Comparison of ENCODE assay signal across 14 cellular contexts in the genomic region with DNA sequence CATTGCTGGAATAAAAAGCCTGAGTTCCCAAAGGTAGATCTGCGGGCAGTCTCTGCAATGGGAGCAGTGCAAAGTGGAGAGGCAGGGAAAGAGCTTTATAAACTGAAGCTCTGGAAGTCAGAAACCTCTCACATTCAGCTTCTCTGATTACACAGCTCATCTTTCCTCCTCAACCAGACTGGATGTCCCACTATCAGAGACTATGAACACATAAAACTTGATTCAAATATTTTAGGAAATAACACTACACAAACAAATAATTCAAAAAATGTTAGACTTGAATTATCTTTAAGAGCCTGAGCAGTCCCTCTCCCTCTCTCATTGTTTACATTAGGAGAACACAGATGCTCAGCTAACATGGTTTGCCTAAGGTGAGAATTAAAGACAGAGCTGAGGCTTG.
DNase-seq lines count a peak whose midpoint lies in the region; ATAC-seq and TF ChIP-seq lines count a peak whose summit lies in the region.
"Had no signal": no experiment of that assay in that cellular context is flagged by ENCODE, and none has a peak within 500 bp of the region (broad histone marks: within the 10 kb centered on the region; RNA-seq: fewer than 3 reads in every experiment).

No MANE protein-coding gene starts in this region.

- intact Hi-C loops in Panc1 (cut with micrococcal nuclease; ENCODE audit: unreplicated experiment) = no loop called here

- in situ Hi-C loops in Panc1 (cut with HindIII; ENCODE audit: low pct_unique_long_range_greater_than_20kb, low sequenced_read_pairs) = no loop called here

- peak overlapping the region; percentile 21 for H3K4me2 ChIP-seq in fibroblast of lung (ENCODE audit: extremely low read depth, insufficient read depth, low read length)
- peak overlapping the region; percentile 58 for H3K4me2 ChIP-seq in skeletal muscle satellite cell (ENCODE audit: low read length)

- peak; percentile 3 for DNase-seq in NCI-H345 (lab: John Stamatoyannopoulos, UW)
- no peak for DNase-seq in NCI-H345 treated with DMSO at 0.1 percent for 48 hours (lab: John Stamatoyannopoulos, UW; ENCODE audit: unreplicated experiment)
- no peak for DNase-seq in Panc1 (ENCODE audit: low read depth, low spot score)
- DNase-seq in fibroblast of lung (ENCODE audit: low read depth in 2 of 2) = peak; percentile 34 to 36
- no peak for DNase-seq in LoVo (ENCODE audit: low spot score)
- DNase-seq in globus pallidus (ENCODE audit: low spot score) = no peak
- no peak for DNase-seq in effector CD8-positive, alpha-beta T cell (lab: John Stamatoyannopoulos, UW)
- DNase-seq: activated CD4-positive, CD25-positive, alpha-beta regulatory T cell treated with anti-CD3 and anti-CD28 coated beads, Interleukin-2, amount 50 U/mL, for 72 hours; activated gamma-delta T cell treated with Interleukin-2 at 50 U/mL for 16 hours; NCI-H187 treated with DMSO at 0.1 percent for 48 hours; SIG-M5; stimulated activated CD4-positive, alpha-beta T cell treated with anti-CD3 and anti-CD28 coated beads, Interleukin-2, amount 100 ng/mL, for 48 hours had no signal

- TF ChIP-seq CTCF in Panc1 (IDR thresholded peaks at IDR 0.05) (no peak), fibroblast of lung (conservative IDR thresholded peaks at IDR 0.05 in 1 of 2, IDR thresholded peaks at IDR 0.05 in 1 of 2; ENCODE audit: low read depth in 1 of 2, low read length in 2 of 2) (no peak)

- H3K9ac ChIP-seq in fibroblast of lung (ENCODE audit: insufficient read depth, low read length) (peak overlapping the region; percentile 44), skeletal muscle satellite cell (ENCODE audit: low read depth, low read length) (peak overlapping the region; percentile 84)

- POLR2A ChIA-PET in Panc1 (lab: Charles Lee) = interaction anchor here (0.7 kb wide), 1 partner anchor 70 kb away, joined by 3 read pairs; no protein-coding TSS in a partner anchor

- H3K4me1 ChIP-seq in Panc1 (ENCODE audit: control insufficient read depth, insufficient read depth, low read length) (peaks cover 36% of the 10 kb centered on the region), fibroblast of lung (ENCODE audit: control insufficient read depth, extremely low read depth, insufficient read depth, low read length) (peaks cover 19% of the 10 kb centered on the region), skeletal muscle satellite cell (ENCODE audit: control insufficient read depth, insufficient read depth, low read length) (peaks cover 38% of the 10 kb centered on the region)

- no peaks in the 10 kb centered on the region for H3K36me3 ChIP-seq in Panc1 (ENCODE audit: control insufficient read depth, insufficient read depth, low read length)
- H3K36me3 ChIP-seq in fibroblast of lung (ENCODE audit: control insufficient read depth, insufficient read depth, low read length) = no peaks in the 10 kb centered on the region
- no peaks in the 10 kb centered on the region for H3K36me3 ChIP-seq in skeletal muscle satellite cell (ENCODE audit: insufficient read depth, low read length)
- H3K36me3 ChIP-seq: neutrophil had no signal

- no peaks in the 10 kb centered on the region for H3K79me2 ChIP-seq in fibroblast of lung (ENCODE audit: control insufficient read depth, insufficient read depth, low read length)

- H3K27me3 ChIP-seq in Panc1 (ENCODE audit: control insufficient read depth, insufficient read depth, low read length) (no peaks in the 10 kb centered on the region), fibroblast of lung (ENCODE audit: control insufficient read depth, insufficient read depth, low read length) (no peaks in the 10 kb centered on the region), skeletal muscle satellite cell (ENCODE audit: control insufficient read depth, insufficient read depth, low read length) (no peaks in the 10 kb centered on the region)
- H3K27me3 ChIP-seq: neutrophil had no signal

- BruUV-seq in Panc1 (replicated peaks; lab: Mats Ljungman, UMichigan) = no TSS peak

- H3K27ac ChIP-seq in Panc1 (ENCODE audit: low read length) (peak overlapping the region; percentile 8; the same call in 1 of the 2 replicates), fibroblast of lung (ENCODE audit: insufficient read depth, low read length) (peak overlapping the region; percentile 70)
- H3K27ac ChIP-seq: neutrophil had no signal

- H4K20me1 ChIP-seq in fibroblast of lung (ENCODE audit: control insufficient read depth, extremely low read depth, insufficient read depth, low read length) = no peaks in the 10 kb centered on the region

- H3K9me3 ChIP-seq in Panc1 (ENCODE audit: control insufficient read depth, insufficient read depth, low read depth, low read length) (no peaks in the 10 kb centered on the region), fibroblast of lung (ENCODE audit: control insufficient read depth, insufficient read depth, low read depth, low read length) (no peaks in the 10 kb centered on the region), skeletal muscle satellite cell (replicated peaks; ENCODE audit: low read length) (no peaks in the 10 kb centered on the region)
- H3K9me3 ChIP-seq: neutrophil had no signal

- H2AFZ ChIP-seq in fibroblast of lung (ENCODE audit: low read length) = no peak overlapping the region

- CTCF ChIA-PET in Panc1 (lab: Charles Lee) = no interaction called here

- H3K4me3 ChIP-seq in Panc1 (ENCODE audit: low read depth in 2 of 2, low read length in 2 of 2) (no peak overlapping the region), fibroblast of lung (replicated peaks in 1 of 4; ENCODE audit: control extremely low read depth in 1 of 4, insufficient read depth in 1 of 4, low read depth in 3 of 4, low read length in 4 of 4) (no peak overlapping the region), skeletal muscle satellite cell (ENCODE audit: low read length) (peak overlapping the region; percentile 28)

- ATAC-seq in Panc1 = peak; percentile 47

Comparison
In these comparisons a context has a peak if more than half of its experiments do, and no peak if none do; other contexts are left out.
1. DNase-seq: peak in NCI-H345 (single experiment) and fibroblast of lung (2 of 2); none in NCI-H345 treated with DMSO at 0.1 percent for 48 hours (single experiment), Panc1 (single experiment), LoVo (single experiment), globus pallidus (single experiment) and effector CD8-positive, alpha-beta T cell (single experiment).